ENCODE assay signal across 24 cellular contexts in the genomic region with DNA sequence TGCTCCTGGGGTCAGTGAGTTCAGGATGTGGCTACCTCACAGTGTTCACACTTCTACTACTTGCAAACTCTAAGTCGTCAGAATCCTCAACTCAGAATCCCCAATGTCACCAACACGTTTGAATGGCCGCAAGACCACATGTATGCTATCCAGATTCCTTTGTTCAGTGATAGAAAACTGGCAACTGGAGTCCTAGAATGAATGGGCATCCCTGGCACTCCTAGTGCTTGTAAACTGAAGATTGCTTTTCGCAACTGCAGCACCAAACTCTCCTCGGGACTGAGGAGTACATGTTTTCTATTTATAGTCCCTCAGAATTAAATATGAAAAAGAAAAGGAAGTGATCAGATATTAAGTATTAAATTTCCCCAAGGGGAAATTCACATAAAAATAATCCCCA.
DNase-seq lines count a peak whose midpoint lies in the region; ATAC-seq lines count a peak whose summit lies in the region.
"Had no signal": no experiment of that assay in that cellular context is flagged by ENCODE, and none has a peak within 500 bp of the region (broad histone marks: within the 10 kb centered on the region; RNA-seq: fewer than 3 reads in every experiment).

No MANE protein-coding gene starts in this region.

- H3K4me1 ChIP-seq in effector memory CD4-positive, alpha-beta T cell (ENCODE audit: control insufficient read depth, insufficient read depth, low read length, poor library complexity, severe bottlenecking) = no peaks in the 10 kb centered on the region
- H3K4me1 ChIP-seq: lower lobe of right lung had no signal

- DNase-seq in NCI-H82 (lab: John Stamatoyannopoulos, UW) (peak; percentile 35), NCI-H82 treated with DMSO at 0.1 percent for 48 hours (lab: John Stamatoyannopoulos, UW; ENCODE audit: unreplicated experiment) (no peak), NCI-H1092 treated with DMSO at 0.1 percent for 48 hours (lab: John Stamatoyannopoulos, UW) (peak; percentile 40), amniotic epithelial cell (ENCODE audit: low read depth) (peak; percentile 40), retina (peak; percentile 38)
- no peak for DNase-seq in effector memory CD4-positive, alpha-beta T cell
- DNase-seq: activated CD4-positive, alpha-beta T cell treated with anti-CD3 and anti-CD28 coated beads for 36 hours; activated CD8-positive, alpha-beta T cell treated with anti-CD3 and anti-CD28 coated beads for 36 hours; activated naive CD4-positive, alpha-beta T cell treated with anti-CD3 and anti-CD28 coated beads, Interleukin-2, amount 10 ng/mL, durations not matched to agents 7 days and 5 days; amniotic stem cell; brain microvascular endothelial cell; dorsolateral prefrontal cortex; lower lobe of right lung; MV-4-11; NCI-H1930; NCI-H446; PC-9; stimulated activated naive B cell treated with anti-CD40 and anti-IgM and Interleukin-4, amounts not matched to agents 10 μg/mL and 1 μg/mL and 100 μg/mL, for 72 hours; upper lobe of left lung had no signal

- H3K27me3 ChIP-seq in effector memory CD4-positive, alpha-beta T cell (replicated peaks; ENCODE audit: control insufficient read depth, insufficient read depth, low read length, poor library complexity, severe bottlenecking) = no peaks in the 10 kb centered on the region
- H3K27me3 ChIP-seq: brain microvascular endothelial cell, dorsolateral prefrontal cortex had no signal

- H3K9me3 ChIP-seq in effector memory CD4-positive, alpha-beta T cell (ENCODE audit: control insufficient read depth, low read length) = no peaks in the 10 kb centered on the region
- H3K9me3 ChIP-seq: lower lobe of right lung, upper lobe of left lung had no signal

- H3K36me3 ChIP-seq in effector memory CD4-positive, alpha-beta T cell (ENCODE audit: control insufficient read depth, insufficient read depth, low read length) = no peaks in the 10 kb centered on the region
- H3K36me3 ChIP-seq: brain microvascular endothelial cell, lower lobe of right lung, upper lobe of left lung had no signal

- ATAC-seq in HG02588 (IDR thresholded peaks at IDR 0.05; ENCODE audit: unreplicated experiment) = no peak
- ATAC-seq in GM21529 (IDR thresholded peaks at IDR 0.05; ENCODE audit: unreplicated experiment) = no peak
- ATAC-seq: activated CD4-positive, alpha-beta T cell treated with anti-CD3 and anti-CD28 coated beads for 36 hours; activated CD8-positive, alpha-beta T cell treated with anti-CD3 and anti-CD28 coated beads for 36 hours; activated T-helper 17 cell treated with anti-CD3 and anti-CD28 coated beads, Interleukin-2, amount 50 U/mL, for 72 hours; lower lobe of right lung; natural killer cell treated with Interleukin-12 subunit alpha and Interleukin-12 subunit beta and Interleukin-15 and Interleukin-18, amount 100 ng/mL, for 72 hours; stimulated activated naive B cell treated with anti-CD40 and anti-IgM and Interleukin-4, amounts not matched to agents 10 μg/mL and 1 μg/mL and 100 μg/mL, for 72 hours had no signal

- H3K27ac ChIP-seq in effector memory CD4-positive, alpha-beta T cell (ENCODE audit: insufficient read depth, low read length, poor library complexity, severe bottlenecking) = no peak overlapping the region
- H3K27ac ChIP-seq: brain microvascular endothelial cell, lower lobe of right lung, PC-9, skin epidermis had no signal

- no peak overlapping the region for H3K4me3 ChIP-seq in effector memory CD4-positive, alpha-beta T cell (ENCODE audit: insufficient read depth, low read depth, low read length, poor library complexity, severe bottlenecking)
- H3K4me3 ChIP-seq: lower lobe of right lung, PC-9, skin epidermis, upper lobe of left lung had no signal

Comparison
In these comparisons a context has a peak if more than half of its experiments do, and no peak if none do; other contexts are left out.
1. DNase-seq: peak in NCI-H82 (single experiment), NCI-H1092 treated with DMSO at 0.1 percent for 48 hours (single experiment), amniotic epithelial cell (single experiment) and retina (single experiment); none in NCI-H82 treated with DMSO at 0.1 percent for 48 hours (single experiment) and effector memory CD4-positive, alpha-beta T cell (0 of 3).